In the genomic region with DNA sequence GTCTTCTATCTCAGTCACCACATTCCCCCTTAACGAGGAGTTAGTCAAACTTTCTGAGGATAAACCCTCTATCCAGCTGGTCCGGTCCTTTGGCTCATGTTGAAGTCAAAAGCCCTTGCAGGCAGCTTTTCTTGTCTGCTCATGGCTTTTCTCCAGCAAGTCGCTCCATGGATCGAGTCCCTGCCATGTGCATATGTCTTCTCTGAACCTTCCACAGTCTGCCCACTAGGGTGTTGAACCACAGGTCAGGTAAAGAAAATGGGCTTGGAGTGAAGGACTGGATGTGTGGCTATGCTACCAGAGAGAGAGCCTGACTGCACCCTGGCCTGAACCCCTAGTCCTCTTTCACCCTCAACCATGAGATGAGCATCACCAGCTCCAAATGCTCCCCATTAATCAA, we compare ENCODE assay signal across 24 cellular contexts. TPM values are rescaled to one million over a fixed set of nuclear protein-coding genes. Genes with fewer than 3 reads are reported as not detected.
DNase-seq lines count a peak whose midpoint lies in the region; ATAC-seq and TF ChIP-seq lines count a peak whose summit lies in the region.
"Had no signal": no experiment of that assay in that cellular context is flagged by ENCODE, and none has a peak within 500 bp of the region (broad histone marks: within the 10 kb centered on the region; RNA-seq: fewer than 3 reads in every experiment).

No MANE protein-coding gene starts in this region.

- TF ChIP-seq CTCF in RWPE2 (IDR thresholded peaks at IDR 0.05; ENCODE audit: poor library complexity, severe bottlenecking) (no peak), tibial artery (IDR thresholded peaks at IDR 0.05) (no peak), psoas muscle (IDR thresholded peaks at IDR 0.05) (no peak)

- H3K4me1 ChIP-seq in RWPE2 (ENCODE audit: insufficient read depth, poor library complexity, severe bottlenecking) (no peaks in the 10 kb centered on the region), tibial artery (peaks cover 0 to 8% (median 0%) of the 10 kb centered on the region in 4 donors), psoas muscle (no peaks in the 10 kb centered on the region)
- H3K4me1 ChIP-seq: A549, Peyer's patch had no signal

- H3K27ac ChIP-seq in RWPE2 (ENCODE audit: poor library complexity, severe bottlenecking), result no peak overlapping the region
- no peak overlapping the region for H3K27ac ChIP-seq in tibial artery
- H3K27ac ChIP-seq in psoas muscle, result no peak overlapping the region
- H3K27ac ChIP-seq: A549, KMS-11, Peyer's patch had no signal

- intact Hi-C loops in tibial artery (cut with DNase I; ENCODE audit: low total_unique reads), result no loop called here
- intact Hi-C loops in psoas muscle (cut with DNase I), result no loop called here

- no peak for ATAC-seq in RWPE2 (ENCODE audit: low read depth)
- no peak for ATAC-seq in psoas muscle

- H3K36me3 ChIP-seq in RWPE2 (ENCODE audit: low read depth) (no peaks in the 10 kb centered on the region), tibial artery (no peaks in the 10 kb centered on the region), psoas muscle (ENCODE audit: insufficient read depth in 1 of 2, low read depth in 1 of 2) (no peaks in the 10 kb centered on the region)
- H3K36me3 ChIP-seq: Peyer's patch had no signal

- H3K27me3 ChIP-seq in RWPE2 (ENCODE audit: insufficient read depth, poor library complexity, severe bottlenecking) (peaks cover 4% of the 10 kb centered on the region), tibial artery (no peaks in the 10 kb centered on the region), psoas muscle (ENCODE audit: insufficient read depth in 3 of 3, low read length in 2 of 3) (peaks cover 0 to 2% (median under 1%) of the 10 kb centered on the region in 3 donors)
- H3K27me3 ChIP-seq: Peyer's patch had no signal

- in situ Hi-C loops in G401 (cut with HindIII; ENCODE audit: low sequenced_read_pairs), result no loop called here

- H3K4me3 ChIP-seq in RWPE2 (ENCODE audit: severe bottlenecking) (no peak overlapping the region), tibial artery (no peak overlapping the region), psoas muscle (no peak overlapping the region)
- H3K4me3 ChIP-seq: A549, Peyer's patch had no signal

- H3K9me3 ChIP-seq in RWPE2 (ENCODE audit: severe bottlenecking) (no peaks in the 10 kb centered on the region), tibial artery (no peaks in the 10 kb centered on the region), psoas muscle (no peaks in the 10 kb centered on the region)
- H3K9me3 ChIP-seq: A549, Peyer's patch, SK-N-SH had no signal

- DNase-seq in G401 (ENCODE audit: low spot score), result peak; percentile 72
- DNase-seq in RWPE2 (ENCODE audit: low spot score), result peak; percentile 26
- DNase-seq in ecto neural progenitor cell (ENCODE audit: low spot score), result peak; percentile 17
- peak; percentile 3 to 12 for DNase-seq in tibial artery
- no peak for DNase-seq in KG1 (lab: John Stamatoyannopoulos, UW)
- no peak for DNase-seq in glomerular visceral epithelial cell (ENCODE audit: extremely low spot score)
- DNase-seq in psoas muscle, result no peak
- DNase-seq: CD4-positive, CD25-positive, alpha-beta regulatory T cell; GOT3; HCEC 1CT; IMR-90; MM.1S; NCI-H1417; NCI-H1694; NCI-H2029 treated with DMSO at 0.1 percent for 48 hours; NCI-H2227 treated with DMSO at 0.1 percent for 48 hours; NCI-H526 treated with DMSO at 0.1 percent for 48 hours; OCI-M1; SIG-M5; SK-N-SH; SW 1271 had no signal

- WGBS in psoas muscle, 3 donors, result 42 to 66% (median 49%) methylated on average over 4 of the region's 4 CpGs

RNA-seq across cellular contexts. Expression of a gene that starts 22.8 kb away (rescaled TPM):
- 0.37 and 2.6 TPM in 2 replicates for total RNA-seq in G401 (2014; rRNA removed; shearing (Covaris generic))
- 1 to 10 TPM in 2 of 4 donors, under 1 TPM in 2; 0.57 to 5.3 (median 1.3) TPM for total RNA-seq in psoas muscle
- polyA plus RNA-seq in psoas muscle, result 1 to 10 TPM in 1 of 3 donors, under 1 TPM in 2; 0.63 to 1.5 (median 0.86) TPM

Comparison
In these comparisons a context has a peak if more than half of its experiments do, and no peak if none do; other contexts are left out.
1. DNase-seq: peak in G401 (single experiment), RWPE2 (single experiment), ecto neural progenitor cell (single experiment) and tibial artery (2 of 2); none in KG1 (single experiment), glomerular visceral epithelial cell (single experiment) and psoas muscle (0 of 2).